Comparison of ENCODE assay signal across 1 cellular context in genomic region chr1:8198522-8198921, GRCh38.
TF ChIP-seq lines count a peak whose summit lies in the region.

No MANE protein-coding gene starts in this region.

TF ChIP-seq in H1, 55 proteins besides CTCF, POLR2A, EP300 and RAD21 (continued from another document):
- no peak for TF ChIP-seq RXRA (IDR thresholded peaks at IDR 0.05; ENCODE audit: insufficient read depth, low read depth, low read length)
- no peak for TF ChIP-seq RBBP5 (IDR thresholded peaks at IDR 0.05; ENCODE audit: borderline replicate concordance, low read depth, low read length)
- no peak for TF ChIP-seq BACH1 (IDR thresholded peaks at IDR 0.05; ENCODE audit: low read length)
- no peak for TF ChIP-seq SP1 (IDR thresholded peaks at IDR 0.05; ENCODE audit: low read depth, low read length)
- no peak for TF ChIP-seq SP2 (IDR thresholded peaks at IDR 0.05; ENCODE audit: low read length)
